1 cellular context compared by ENCODE assay signal in genomic region chr1:234721476-234722266, GRCh38.
A peak's percentile ranks its signal among the peaks of the same experiment; 100 is the strongest.
TF ChIP-seq lines count a peak whose summit lies in the region.

No MANE protein-coding gene starts in this region.

TF ChIP-seq in HepG2, 621 proteins besides CTCF, POLR2A, EP300 and RAD21 (continued from another document and continues in another):
- TF ChIP-seq, protein P1, sequence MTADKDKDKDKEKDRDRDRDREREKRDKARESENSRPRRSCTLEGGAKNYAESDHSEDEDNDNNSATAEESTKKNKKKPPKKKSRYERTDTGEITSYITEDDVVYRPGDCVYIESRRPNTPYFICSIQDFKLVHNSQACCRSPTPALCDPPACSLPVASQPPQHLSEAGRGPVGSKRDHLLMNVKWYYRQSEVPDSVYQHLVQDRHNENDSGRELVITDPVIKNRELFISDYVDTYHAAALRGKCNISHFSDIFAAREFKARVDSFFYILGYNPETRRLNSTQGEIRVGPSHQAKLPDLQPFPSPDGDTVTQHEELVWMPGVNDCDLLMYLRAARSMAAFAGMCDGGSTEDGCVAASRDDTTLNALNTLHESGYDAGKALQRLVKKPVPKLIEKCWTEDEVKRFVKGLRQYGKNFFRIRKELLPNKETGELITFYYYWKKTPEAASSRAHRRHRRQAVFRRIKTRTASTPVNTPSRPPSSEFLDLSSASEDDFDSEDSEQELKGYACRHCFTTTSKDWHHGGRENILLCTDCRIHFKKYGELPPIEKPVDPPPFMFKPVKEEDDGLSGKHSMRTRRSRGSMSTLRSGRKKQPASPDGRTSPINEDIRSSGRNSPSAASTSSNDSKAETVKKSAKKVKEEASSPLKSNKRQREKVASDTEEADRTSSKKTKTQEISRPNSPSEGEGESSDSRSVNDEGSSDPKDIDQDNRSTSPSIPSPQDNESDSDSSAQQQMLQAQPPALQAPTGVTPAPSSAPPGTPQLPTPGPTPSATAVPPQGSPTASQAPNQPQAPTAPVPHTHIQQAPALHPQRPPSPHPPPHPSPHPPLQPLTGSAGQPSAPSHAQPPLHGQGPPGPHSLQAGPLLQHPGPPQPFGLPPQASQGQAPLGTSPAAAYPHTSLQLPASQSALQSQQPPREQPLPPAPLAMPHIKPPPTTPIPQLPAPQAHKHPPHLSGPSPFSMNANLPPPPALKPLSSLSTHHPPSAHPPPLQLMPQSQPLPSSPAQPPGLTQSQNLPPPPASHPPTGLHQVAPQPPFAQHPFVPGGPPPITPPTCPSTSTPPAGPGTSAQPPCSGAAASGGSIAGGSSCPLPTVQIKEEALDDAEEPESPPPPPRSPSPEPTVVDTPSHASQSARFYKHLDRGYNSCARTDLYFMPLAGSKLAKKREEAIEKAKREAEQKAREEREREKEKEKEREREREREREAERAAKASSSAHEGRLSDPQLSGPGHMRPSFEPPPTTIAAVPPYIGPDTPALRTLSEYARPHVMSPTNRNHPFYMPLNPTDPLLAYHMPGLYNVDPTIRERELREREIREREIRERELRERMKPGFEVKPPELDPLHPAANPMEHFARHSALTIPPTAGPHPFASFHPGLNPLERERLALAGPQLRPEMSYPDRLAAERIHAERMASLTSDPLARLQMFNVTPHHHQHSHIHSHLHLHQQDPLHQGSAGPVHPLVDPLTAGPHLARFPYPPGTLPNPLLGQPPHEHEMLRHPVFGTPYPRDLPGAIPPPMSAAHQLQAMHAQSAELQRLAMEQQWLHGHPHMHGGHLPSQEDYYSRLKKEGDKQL (CRISPR knock-in tag; IDR thresholded peaks at IDR 0.05; ENCODE audit: low read depth) = peak; percentile 80
- TF ChIP-seq ZNF503 (CRISPR knock-in tag; IDR thresholded peaks at IDR 0.05) (peak; percentile 96), ZNF674 (CRISPR knock-in tag; IDR thresholded peaks at IDR 0.05; ENCODE audit: low read depth) (no peak), SRSF4 (IDR thresholded peaks at IDR 0.05; ENCODE audit: low read depth, low read length, poor library complexity, severe bottlenecking) (no peak), XBP1 (CRISPR knock-in tag; IDR thresholded peaks at IDR 0.05) (peak; percentile 59; the same call in 1 of the 2 replicates), GATAD2A (CRISPR knock-in tag; IDR thresholded peaks at IDR 0.05) (peak; percentile 92), SOX5 (CRISPR knock-in tag; IDR thresholded peaks at IDR 0.05; ENCODE audit: borderline replicate concordance) (peak; percentile 90), ZNF747 (CRISPR knock-in tag; IDR thresholded peaks at IDR 0.05; ENCODE audit: borderline replicate concordance) (0 out of 2 replicates have a peak, but pooled peaks have one; percentile 67), ZFX (CRISPR knock-in tag; IDR thresholded peaks at IDR 0.05; ENCODE audit: low read depth) (peak; percentile 60), HOXA3 (CRISPR knock-in tag; IDR thresholded peaks at IDR 0.05) (peak; percentile 66; the same call in 1 of the 2 replicates), HDAC2 (CRISPR knock-in tag; IDR thresholded peaks at IDR 0.05) (peak; percentile 56), KDM6A (CRISPR knock-in tag; IDR thresholded peaks at IDR 0.05; ENCODE audit: low read depth) (peak; percentile 50; the same call in 1 of the 2 replicates), FOXA3 (CRISPR knock-in tag; IDR thresholded peaks at IDR 0.05) (peak; percentile 81), KAT8 (CRISPR knock-in tag; IDR thresholded peaks at IDR 0.05) (peak; percentile 72), NCOA2 (CRISPR knock-in tag; IDR thresholded peaks at IDR 0.05) (peak; percentile 99), DNMT3B (CRISPR knock-in tag; conservative IDR thresholded peaks at IDR 0.05) (peak; percentile 60; the same call in 1 of the 2 replicates), RXRB (CRISPR knock-in tag; IDR thresholded peaks at IDR 0.05; ENCODE audit: borderline replicate concordance) (peak; percentile 80), BRD4 (CRISPR knock-in tag; IDR thresholded peaks at IDR 0.05) (peak; percentile 68), FOXP1 (IDR thresholded peaks at IDR 0.05) (no peak), FOXP1 (CRISPR knock-in tag; IDR thresholded peaks at IDR 0.05) (peak; percentile 73), ZNF124 (CRISPR knock-in tag; IDR thresholded peaks at IDR 0.05) (0 out of 2 replicates have a peak, but pooled peaks have one; percentile 68), ELK4 (CRISPR knock-in tag; IDR thresholded peaks at IDR 0.05; ENCODE audit: borderline replicate concordance) (no peak), MED1 (CRISPR knock-in tag; IDR thresholded peaks at IDR 0.05) (peak; percentile 100), GFI1 (CRISPR knock-in tag; IDR thresholded peaks at IDR 0.05; ENCODE audit: borderline replicate concordance) (peak; percentile 77; the same call in 1 of the 2 replicates), SSRP1 (CRISPR knock-in tag; IDR thresholded peaks at IDR 0.05) (peak; percentile 85), FOXK1 (CRISPR knock-in tag; IDR thresholded peaks at IDR 0.05; ENCODE audit: borderline replicate concordance, low read depth) (peak; percentile 73; the same call in 1 of the 2 replicates), E2F1 (CRISPR knock-in tag; IDR thresholded peaks at IDR 0.05) (0 out of 2 replicates have a peak, but pooled peaks have one; percentile 15), HOXD1 (CRISPR knock-in tag; IDR thresholded peaks at IDR 0.05) (peak; percentile 90), HMG20A (CRISPR knock-in tag; IDR thresholded peaks at IDR 0.05; ENCODE audit: borderline replicate concordance) (peak; percentile 85), ZNF512B (CRISPR knock-in tag; IDR thresholded peaks at IDR 0.05; ENCODE audit: borderline replicate concordance) (0 out of 2 replicates have a peak, but pooled peaks have one; percentile 49), MXI1 (IDR thresholded peaks at IDR 0.05; ENCODE audit: borderline replicate concordance, low read depth, low read length) (no peak), TFE3 (CRISPR knock-in tag; IDR thresholded peaks at IDR 0.05) (peak; percentile 79), IRX3 (CRISPR knock-in tag; IDR thresholded peaks at IDR 0.05; ENCODE audit: borderline replicate concordance, low read depth) (no peak), ZNF432 (CRISPR knock-in tag; IDR thresholded peaks at IDR 0.05; ENCODE audit: borderline replicate concordance) (no peak), MEF2D (CRISPR knock-in tag; IDR thresholded peaks at IDR 0.05) (peak; percentile 61; the same call in 1 of the 2 replicates), KLF12 (CRISPR knock-in tag; IDR thresholded peaks at IDR 0.05; ENCODE audit: borderline replicate concordance) (peak; percentile 49; the same call in 1 of the 2 replicates), NR2C2 (CRISPR knock-in tag; IDR thresholded peaks at IDR 0.05; ENCODE audit: borderline replicate concordance) (peak; percentile 18; the same call in 1 of the 2 replicates), MED8 (CRISPR knock-in tag; IDR thresholded peaks at IDR 0.05; ENCODE audit: insufficient replicate concordance) (peak; percentile 94), MATR3 (CRISPR knock-in tag; IDR thresholded peaks at IDR 0.05) (no peak), THAP11 (CRISPR knock-in tag; IDR thresholded peaks at IDR 0.05) (peak; percentile 55; the same call in 1 of the 2 replicates)
- TF ChIP-seq, protein P2, sequence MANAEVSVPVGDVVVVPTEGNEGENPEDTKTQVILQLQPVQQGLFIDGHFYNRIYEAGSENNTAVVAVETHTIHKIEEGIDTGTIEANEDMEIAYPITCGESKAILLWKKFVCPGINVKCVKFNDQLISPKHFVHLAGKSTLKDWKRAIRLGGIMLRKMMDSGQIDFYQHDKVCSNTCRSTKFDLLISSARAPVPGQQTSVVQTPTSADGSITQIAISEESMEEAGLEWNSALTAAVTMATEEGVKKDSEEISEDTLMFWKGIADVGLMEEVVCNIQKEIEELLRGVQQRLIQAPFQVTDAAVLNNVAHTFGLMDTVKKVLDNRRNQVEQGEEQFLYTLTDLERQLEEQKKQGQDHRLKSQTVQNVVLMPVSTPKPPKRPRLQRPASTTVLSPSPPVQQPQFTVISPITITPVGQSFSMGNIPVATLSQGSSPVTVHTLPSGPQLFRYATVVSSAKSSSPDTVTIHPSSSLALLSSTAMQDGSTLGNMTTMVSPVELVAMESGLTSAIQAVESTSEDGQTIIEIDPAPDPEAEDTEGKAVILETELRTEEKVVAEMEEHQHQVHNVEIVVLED (CRISPR knock-in tag; IDR thresholded peaks at IDR 0.05; ENCODE audit: borderline replicate concordance) = peak; percentile 64; the same call in 1 of the 2 replicates
- TF ChIP-seq, protein P3, sequence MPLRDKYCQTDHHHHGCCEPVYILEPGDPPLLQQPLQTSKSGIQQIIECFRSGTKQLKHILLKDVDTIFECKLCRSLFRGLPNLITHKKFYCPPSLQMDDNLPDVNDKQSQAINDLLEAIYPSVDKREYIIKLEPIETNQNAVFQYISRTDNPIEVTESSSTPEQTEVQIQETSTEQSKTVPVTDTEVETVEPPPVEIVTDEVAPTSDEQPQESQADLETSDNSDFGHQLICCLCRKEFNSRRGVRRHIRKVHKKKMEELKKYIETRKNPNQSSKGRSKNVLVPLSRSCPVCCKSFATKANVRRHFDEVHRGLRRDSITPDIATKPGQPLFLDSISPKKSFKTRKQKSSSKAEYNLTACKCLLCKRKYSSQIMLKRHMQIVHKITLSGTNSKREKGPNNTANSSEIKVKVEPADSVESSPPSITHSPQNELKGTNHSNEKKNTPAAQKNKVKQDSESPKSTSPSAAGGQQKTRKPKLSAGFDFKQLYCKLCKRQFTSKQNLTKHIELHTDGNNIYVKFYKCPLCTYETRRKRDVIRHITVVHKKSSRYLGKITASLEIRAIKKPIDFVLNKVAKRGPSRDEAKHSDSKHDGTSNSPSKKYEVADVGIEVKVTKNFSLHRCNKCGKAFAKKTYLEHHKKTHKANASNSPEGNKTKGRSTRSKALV (CRISPR knock-in tag; IDR thresholded peaks at IDR 0.05) = peak; percentile 68; the same call in 1 of the 2 replicates
- TF ChIP-seq, protein P4, sequence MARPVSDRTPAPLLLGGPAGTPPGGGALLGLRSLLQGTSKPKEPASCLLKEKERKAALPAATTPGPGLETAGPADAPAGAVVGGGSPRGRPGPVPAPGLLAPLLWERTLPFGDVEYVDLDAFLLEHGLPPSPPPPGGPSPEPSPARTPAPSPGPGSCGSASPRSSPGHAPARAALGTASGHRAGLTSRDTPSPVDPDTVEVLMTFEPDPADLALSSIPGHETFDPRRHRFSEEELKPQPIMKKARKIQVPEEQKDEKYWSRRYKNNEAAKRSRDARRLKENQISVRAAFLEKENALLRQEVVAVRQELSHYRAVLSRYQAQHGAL (CRISPR knock-in tag; IDR thresholded peaks at IDR 0.05; ENCODE audit: not compliant biosample characterization) = peak; percentile 88
